In genomic region chr15:79924379-79924778, GRCh38 we compare ENCODE assay signal across 8 cellular contexts. TPM values are rescaled to one million over a fixed set of nuclear protein-coding genes. Genes with fewer than 3 reads are reported as not detected.
DNase-seq lines count a peak whose midpoint lies in the region; ATAC-seq, FAIRE-seq and TF ChIP-seq lines count a peak whose summit lies in the region.

No MANE protein-coding gene starts in this region.

- peaks cover 27% of the 10 kb centered on the region for H3K4me1 Mint-ChIP-seq in activated naive CD4-positive, alpha-beta T cell treated with anti-CD3 and anti-CD28 coated beads, Interleukin-2, amount 10 ng/mL, durations not matched to agents 7 days and 5 days

- no peak overlapping the region for H2BK12ac ChIP-seq in mesenchymal stem cell (ENCODE audit: low read length in 2 of 2)

- no peak overlapping the region for H3K14ac ChIP-seq in mesenchymal stem cell (ENCODE audit: low read length in 2 of 2)

- no peaks in the 10 kb centered on the region for H3K9me1 ChIP-seq in K562 (ENCODE audit: control insufficient read depth, insufficient read depth, low read length)

- BruUV-seq in K562 (replicated peaks; lab: Mats Ljungman, UMichigan), result no TSS peak

- H3K18ac ChIP-seq in mesenchymal stem cell (ENCODE audit: low read depth in 1 of 2, low read length in 2 of 2), result no peak overlapping the region

- H3K4me3 Mint-ChIP-seq in activated naive CD4-positive, alpha-beta T cell treated with anti-CD3 and anti-CD28 coated beads, Interleukin-2, amount 10 ng/mL, durations not matched to agents 7 days and 5 days, result peak overlapping the region; percentile 62

- 82% methylated on average over 24 of the region's 24 CpGs for WGBS in K562 (ENCODE audit: insufficient coverage, low coverage, missing lambda C conversion rate)
- 96% methylated on average over 24 of the region's 24 CpGs for WGBS in mesenchymal stem cell
- 94% methylated on average over 24 of the region's 24 CpGs for WGBS in upper lobe of left lung, 2 donors

- H3K27me3 ChIP-seq in K562 (ENCODE audit: control insufficient read depth in 2 of 2, insufficient read depth in 2 of 2, low read length in 2 of 2) (no peaks in the 10 kb centered on the region), mesenchymal stem cell (ENCODE audit: control insufficient read depth in 1 of 2, insufficient read depth in 1 of 2, low read length in 2 of 2) (peaks cover 0 to 5% of the 10 kb centered on the region in 2 experiments), upper lobe of left lung (no peaks in the 10 kb centered on the region)

- H4K20me1 ChIP-seq in K562 (replicated peaks; ENCODE audit: control insufficient read depth, insufficient read depth, low read length), result no peaks in the 10 kb centered on the region

- H3K4ac ChIP-seq in mesenchymal stem cell (ENCODE audit: low read depth in 1 of 2, low read length in 2 of 2), result peak overlapping the region in 1 of 2 experiments; percentile 16

- CTCF ChIA-PET in activated naive CD4-positive, alpha-beta T cell treated with anti-CD3 and anti-CD28 coated beads, Interleukin-2, amount 10 ng/mL, durations not matched to agents 7 days and 5 days (lab: Charles Lee), result no interaction called here
- CTCF ChIA-PET in K562 (lab: Yijun Ruan, JAX; ENCODE audit: low intra/inter-chr PET ratio), result no interaction called here

- H3K4me3 ChIP-seq in K562 (peak overlapping the region; percentile 93), mesenchymal stem cell (ENCODE audit: insufficient read depth in 1 of 2, low read depth in 1 of 2, low read length in 2 of 2) (peak overlapping the region; percentile 4 to 84), upper lobe of left lung (peak overlapping the region; percentile 64 to 98 (median 86))

- peaks cover 9% of the 10 kb centered on the region for H3K79me1 ChIP-seq in mesenchymal stem cell (replicated peaks; ENCODE audit: low read length, poor library complexity, severe bottlenecking)

- H2AFZ ChIP-seq in K562 (ENCODE audit: low read depth, low read length), result peak overlapping the region; percentile 85
- no peak overlapping the region for H2AFZ ChIP-seq in mesenchymal stem cell (ENCODE audit: low read depth, low read length)

- H3K27ac ChIP-seq in K562 (ENCODE audit: extremely low read depth, low read depth, low read length) (peak overlapping the region; percentile 91), mesenchymal stem cell (ENCODE audit: low read length, poor library complexity, severe bottlenecking) (peak overlapping the region; percentile 97), upper lobe of left lung (peak overlapping the region; percentile 93 to 99 (median 97))

- peaks cover 7% of the 10 kb centered on the region for H3K27me3 Mint-ChIP-seq in activated naive CD4-positive, alpha-beta T cell treated with anti-CD3 and anti-CD28 coated beads, Interleukin-2, amount 10 ng/mL, durations not matched to agents 7 days and 5 days

- peaks cover 10 to 13% of the 10 kb centered on the region in 2 experiments; a peak in 4 of 5 replicates for H3K4me1 ChIP-seq in K562 (replicated peaks in 1 of 2; ENCODE audit: control insufficient read depth in 2 of 2, insufficient read depth in 2 of 2, low read length in 2 of 2)
- peaks cover 5% of the 10 kb centered on the region for H3K4me1 ChIP-seq in mesenchymal stem cell (ENCODE audit: control insufficient read depth, insufficient read depth, low read depth, low read length)
- peaks cover 0 to 14% (median 10%) of the 10 kb centered on the region in 4 donors for H3K4me1 ChIP-seq in upper lobe of left lung

- peaks cover 34% of the 10 kb centered on the region for H3K9me3 Mint-ChIP-seq in activated naive CD4-positive, alpha-beta T cell treated with anti-CD3 and anti-CD28 coated beads, Interleukin-2, amount 10 ng/mL, durations not matched to agents 7 days and 5 days

- H3K4me2 ChIP-seq in K562 (ENCODE audit: insufficient read depth, low read length), result peak overlapping the region; percentile 91
- H3K4me2 ChIP-seq in mesenchymal stem cell (ENCODE audit: low read length, poor library complexity, severe bottlenecking), result peak overlapping the region; percentile 69

- H3K36me3 Mint-ChIP-seq in activated naive CD4-positive, alpha-beta T cell treated with anti-CD3 and anti-CD28 coated beads, Interleukin-2, amount 10 ng/mL, durations not matched to agents 7 days and 5 days, result peaks cover 42% of the 10 kb centered on the region

- TF ChIP-seq EP300 in K562 (IDR thresholded peaks at IDR 0.05; ENCODE audit: low read length) (no peak), upper lobe of left lung (IDR thresholded peaks at IDR 0.05) (no peak)

- H2BK5ac ChIP-seq in mesenchymal stem cell (ENCODE audit: low read depth, low read length, poor library complexity, severe bottlenecking), result no peak overlapping the region

- POLR2A ChIA-PET in K562 (lab: Yijun Ruan, JAX), result no interaction called here

- in situ Hi-C loops in K562 (cut with MboI), result no loop called here

- no peak for TF ChIP-seq RAD21 in K562 (CRISPR knock-in tag; conservative IDR thresholded peaks at IDR 0.05 in 1 of 2, IDR thresholded peaks at IDR 0.05 in 1 of 2)

- intact Hi-C loops in K562 (cut with micrococcal nuclease), result loop anchor here (5.0 kb wide), 1 partner anchor 68 kb away; no protein-coding TSS in a partner anchor

- ATAC-seq in K562 (no peak), upper lobe of left lung (ENCODE audit: low FRiP score in 2 of 2) (no peak)

- no peak overlapping the region for H2BK15ac ChIP-seq in mesenchymal stem cell (ENCODE audit: low read depth, poor library complexity, severe bottlenecking)

- no peak overlapping the region for H4K91ac ChIP-seq in mesenchymal stem cell (ENCODE audit: low read length)

- no peak overlapping the region for H2AK5ac ChIP-seq in mesenchymal stem cell (ENCODE audit: low read length, severe bottlenecking)

- TF ChIP-seq POLR2A in K562 (conservative IDR thresholded peaks at IDR 0.05) (no peak), upper lobe of left lung (IDR thresholded peaks at IDR 0.05) (no peak)

- TF ChIP-seq CTCF in K562 (IDR thresholded peaks at IDR 0.05 in 2 of 3, conservative IDR thresholded peaks at IDR 0.05 in 1 of 3; ENCODE audit: insufficient read depth in 2 of 3, low read depth in 1 of 3, low read length in 3 of 3) (no peak), upper lobe of left lung (IDR thresholded peaks at IDR 0.05) (no peak), D721Med (IDR thresholded peaks at IDR 0.05; ENCODE audit: insufficient read depth, missing control alignments) (no peak)

- H3K9ac ChIP-seq in K562 (ENCODE audit: insufficient read depth in 1 of 2, low read depth in 2 of 2, low read length in 2 of 2), result peak overlapping the region; percentile 89 to 94
- peak overlapping the region; percentile 96 for H3K9ac ChIP-seq in mesenchymal stem cell (ENCODE audit: low read length)

- H3K79me2 ChIP-seq in K562 (ENCODE audit: control insufficient read depth, insufficient read depth, low read length), result peaks cover 38% of the 10 kb centered on the region

- peak overlapping the region; percentile 82 for H3K27ac Mint-ChIP-seq in activated naive CD4-positive, alpha-beta T cell treated with anti-CD3 and anti-CD28 coated beads, Interleukin-2, amount 10 ng/mL, durations not matched to agents 7 days and 5 days

- no peak overlapping the region for H4K8ac ChIP-seq in mesenchymal stem cell (ENCODE audit: low read length)

- no peak overlapping the region for H2BK120ac ChIP-seq in mesenchymal stem cell (ENCODE audit: low read depth, low read length)

- peaks cover 31% of the 10 kb centered on the region for H3K9me3 ChIP-seq in K562 (replicated peaks; ENCODE audit: control insufficient read depth, insufficient read depth, low read depth, low read length)
- H3K9me3 ChIP-seq in mesenchymal stem cell (ENCODE audit: control insufficient read depth, low read length), result peaks cover 22% of the 10 kb centered on the region
- peaks cover 10 to 25% (median 21%) of the 10 kb centered on the region in 4 donors for H3K9me3 ChIP-seq in upper lobe of left lung

- no peak for DNase-seq in activated naive CD4-positive, alpha-beta T cell treated with anti-CD3 and anti-CD28 coated beads, Interleukin-2, amount 10 ng/mL, durations not matched to agents 7 days and 5 days
- DNase-seq in activated naive CD4-positive, alpha-beta T cell (lab: John Stamatoyannopoulos, UW), result no peak
- DNase-seq in K562 (ENCODE audit: extremely low read depth in 1 of 4, low spot score in 3 of 4) (no peak), mesenchymal stem cell (no peak), upper lobe of left lung (peak in 1 of 2 donors; percentile 82), NCI-H2227 treated with DMSO at 0.1 percent for 48 hours (lab: John Stamatoyannopoulos, UW) (no peak), SKM-1 (lab: John Stamatoyannopoulos, UW; ENCODE audit: unreplicated experiment) (no peak), D721Med (ENCODE audit: insufficient read length, low spot score) (no peak)

- peaks cover 24% of the 10 kb centered on the region for H3K36me3 ChIP-seq in K562 (ENCODE audit: control insufficient read depth, insufficient read depth, low read length)
- peaks cover 13 to 19% of the 10 kb centered on the region in 2 experiments for H3K36me3 ChIP-seq in mesenchymal stem cell (ENCODE audit: control insufficient read depth in 1 of 2, insufficient read depth in 2 of 2, low read depth in 1 of 2, low read length in 2 of 2)
- peaks cover 0 to 19% (median 16%) of the 10 kb centered on the region in 4 donors for H3K36me3 ChIP-seq in upper lobe of left lung

- FAIRE-seq in K562 (lab: Jason Lieb, UNC), result no peak
- no peak for FAIRE-seq in D721Med (lab: Jason Lieb, UNC)

- no peak overlapping the region for H3K23ac ChIP-seq in mesenchymal stem cell (ENCODE audit: low read length in 2 of 2)

RNA-seq across cellular contexts. Expression of gene MTHFS, which starts 27.6 kb away (rescaled TPM):
- 20.4 and 22.1 TPM in 2 replicates for total RNA-seq in K562 (2011; cell fraction: chromatin; rRNA removed; ENCODE audit: low replicate concordance)
- 16.0 and 20.5 TPM in 2 replicates for total RNA-seq in K562 (2011; cell fraction: nucleolus; rRNA removed)
- 15.7 and 21.0 TPM in 2 replicates for total RNA-seq in K562 (2011; cell fraction: nucleoplasm; rRNA removed)
- total RNA-seq in K562 (2014; rRNA removed), result 31.2 and 32.9 TPM in 2 replicates
- total RNA-seq in K562 (2014; rRNA removed; fragmentation: Illumina TruSeq; extraction: Trizol), result 36.8 and 43.6 TPM in 2 replicates
- total RNA-seq in K562 (2015; rRNA removed; fragmentation: Illumina TruSeq; extraction: Trizol), result 42.9 and 44.1 TPM in 2 replicates
- total RNA-seq in K562 (2021), result 41.7 and 45.1 TPM in 2 replicates
- 56.7 and 72.8 TPM in 2 replicates for polyA plus RNA-seq in K562 (2011; rRNA removed)
- polyA plus RNA-seq in K562 (2011; cell fraction: cytosol; rRNA removed), result 40.7 and 46.8 TPM in 2 replicates
- polyA plus RNA-seq in K562 (2011; cell fraction: nucleus; rRNA removed), result 11.4 and 17.9 TPM in 2 replicates
- 57.3 and 76.8 TPM in 2 replicates for polyA plus RNA-seq in K562 (2012)
- 39.6 and 52.6 TPM in 2 replicates for polyA plus RNA-seq in K562 (2014; fragmentation: Illumina TruSeq; extraction: Trizol)
- 10 to 100 TPM; 17.8 to 23.6 TPM for polyA plus RNA-seq in K562 (2014; fragmentation: Nextera tagmentation; extraction: Ambion mirVana)
- polyA plus RNA-seq in K562 (2014; rRNA removed), result 79.3 and 86.3 TPM in 2 replicates
- polyA minus RNA-seq in K562 (2011; rRNA and poly(A)+ RNA removed), result 23.4 and 27.9 TPM in 2 replicates
- polyA minus RNA-seq in K562 (2011; cell fraction: cytosol; rRNA and poly(A)+ RNA removed), result 14.5 and 21.0 TPM in 2 replicates
- polyA minus RNA-seq in K562 (2011; cell fraction: nucleus; rRNA and poly(A)+ RNA removed), result 12.8 and 16.1 TPM in 2 replicates
- 7.6 TPM for polyA plus RNA-seq in mesenchymal stem cell (2013, experiment 1 of 2)
- polyA plus RNA-seq in mesenchymal stem cell (2013, experiment 2 of 2), result 7.9 TPM
- total RNA-seq in upper lobe of left lung, result 10 to 100 TPM; 15.0 to 60.8 (median 33.8) TPM

RNA-seq across cellular contexts. Expression of gene BCL2A1, which starts 46.6 kb away (rescaled TPM):
- not detected in 2 replicates for total RNA-seq in K562 (2011; cell fraction: chromatin; rRNA removed; ENCODE audit: low replicate concordance)
- total RNA-seq in K562 (2011; cell fraction: nucleolus; rRNA removed), result not detected in 2 replicates
- not detected in 2 replicates for total RNA-seq in K562 (2011; cell fraction: nucleoplasm; rRNA removed)
- total RNA-seq in K562 (2014; rRNA removed), result 0.27 TPM in 1 of 2 replicates, not detected in the other
- total RNA-seq in K562 (2014; rRNA removed; fragmentation: Illumina TruSeq; extraction: Trizol), result not detected in 2 replicates
- 0.26 and 1.2 TPM in 2 replicates for total RNA-seq in K562 (2015; rRNA removed; fragmentation: Illumina TruSeq; extraction: Trizol)
- 0.54 TPM in 1 of 2 replicates, not detected in the other for total RNA-seq in K562 (2021)
- 0.09 TPM in 1 of 2 replicates, not detected in the other for polyA plus RNA-seq in K562 (2011; rRNA removed)
- polyA plus RNA-seq in K562 (2011; cell fraction: cytosol; rRNA removed), result not detected in 2 replicates
- polyA plus RNA-seq in K562 (2011; cell fraction: nucleus; rRNA removed), result not detected in 2 replicates
- 0.44 and 0.87 TPM in 2 replicates for polyA plus RNA-seq in K562 (2012)
- 0.26 TPM in 1 of 2 replicates, not detected in the other for polyA plus RNA-seq in K562 (2014; fragmentation: Illumina TruSeq; extraction: Trizol)
- polyA plus RNA-seq in K562 (2014; fragmentation: Nextera tagmentation; extraction: Ambion mirVana), result under 1 TPM; 0.15 to 0.25 TPM
- 0.11 and 0.66 TPM in 2 replicates for polyA plus RNA-seq in K562 (2014; rRNA removed)
- not detected in 2 replicates for polyA minus RNA-seq in K562 (2011; rRNA and poly(A)+ RNA removed)
- polyA minus RNA-seq in K562 (2011; cell fraction: cytosol; rRNA and poly(A)+ RNA removed), result not detected in 2 replicates
- not detected in 2 replicates for polyA minus RNA-seq in K562 (2011; cell fraction: nucleus; rRNA and poly(A)+ RNA removed)
- not detected for polyA plus RNA-seq in mesenchymal stem cell (2013, experiment 1 of 2)
- polyA plus RNA-seq in mesenchymal stem cell (2013, experiment 2 of 2), result not detected
- total RNA-seq in upper lobe of left lung, result 10 to 100 TPM; 11.5 to 81.9 (median 43.7) TPM

Comparison
In these comparisons a context has a peak if more than half of its experiments do, and no peak if none do; other contexts are left out.
1. RNA of gene BCL2A1, which starts 46.6 kb away (total RNA-seq): 11.5 to 81.9 TPM in upper lobe of left lung; 0.26 to 1.2 TPM in K562; every median in the first group is over 4 times any median in the second.
2. Peak in every context shown above with its lines, with median percentiles within 50 percentile points of each other: H3K27ac ChIP-seq and H3K4me3 ChIP-seq.